21 cellular contexts compared by ENCODE assay signal in genomic region chr15:81037952-81038743, GRCh38.
"Had no signal": no experiment of that assay in that cellular context is flagged by ENCODE, and none has a peak within 500 bp of the region (broad histone marks: within the 10 kb centered on the region; RNA-seq: fewer than 3 reads in every experiment).

No MANE protein-coding gene starts in this region.

- H3K27me3 ChIP-seq: cardiac muscle cell, foreskin keratinocyte, neural progenitor cell had no signal

- H3K36me3 Mint-ChIP-seq: activated naive CD4-positive, alpha-beta T cell treated with anti-CD3 and anti-CD28 coated beads, Interleukin-2, amount 10 ng/mL, durations not matched to agents 7 days and 5 days; naive B cell; neural progenitor cell; type B pancreatic cell; WTC11 had no signal

- H3K9me3 ChIP-seq: thoracic aorta had no signal

- H3K4me1 ChIP-seq: foreskin keratinocyte, neural progenitor cell had no signal

- FAIRE-seq: islet of Langerhans had no signal

- H3K4me3 ChIP-seq: cardiac muscle cell, lung, neural progenitor cell, thoracic aorta had no signal

- H3K27ac Mint-ChIP-seq: endodermal cell, neural progenitor cell, progenitor cell of endocrine pancreas, type B pancreatic cell, WTC11 had no signal

- ATAC-seq: WTC11 had no signal

- H3K4me3 Mint-ChIP-seq: activated naive CD4-positive, alpha-beta T cell treated with anti-CD3 and anti-CD28 coated beads, Interleukin-2, amount 10 ng/mL, durations not matched to agents 7 days and 5 days; endodermal cell; naive B cell; neural progenitor cell; type B pancreatic cell; WTC11 had no signal

- H3K9me3 Mint-ChIP-seq: activated naive CD4-positive, alpha-beta T cell treated with anti-CD3 and anti-CD28 coated beads, Interleukin-2, amount 10 ng/mL, durations not matched to agents 7 days and 5 days; endodermal cell; naive B cell; neural progenitor cell; type B pancreatic cell; WTC11 had no signal

- H3K4me1 Mint-ChIP-seq: endodermal cell, neural progenitor cell, WTC11 had no signal

- H2AFZ ChIP-seq: neural progenitor cell had no signal

- H3K27ac ChIP-seq: cardiac muscle cell, foreskin keratinocyte, neural progenitor cell, thoracic aorta had no signal

- H3K27me3 Mint-ChIP-seq: activated naive CD4-positive, alpha-beta T cell treated with anti-CD3 and anti-CD28 coated beads, Interleukin-2, amount 10 ng/mL, durations not matched to agents 7 days and 5 days; type B pancreatic cell had no signal

- H3K4me2 ChIP-seq: neural progenitor cell had no signal

- H3K9ac ChIP-seq: neural progenitor cell had no signal

- DNase-seq: activated CD4-positive, alpha-beta T cell treated with anti-CD3 and anti-CD28 coated beads, Interleukin-2, amount 50 U/mL, for 48 hours; activated effector memory CD4-positive, alpha-beta T cell treated with anti-CD3 and anti-CD28 coated beads, Interleukin-2, amount 50 U/mL, for 16 hours; activated naive CD4-positive, alpha-beta T cell treated with anti-CD3 and anti-CD28 coated beads, Interleukin-2, amount 10 ng/mL, durations not matched to agents 7 days and 5 days; amygdala; cortex of kidney; endodermal cell; hypothalamus; naive B cell; retina; stimulated activated CD4-positive, alpha-beta T cell treated with anti-CD3 and anti-CD28 coated beads, Interleukin-4, amount 100 ng/mL, for 24 hours; stimulated activated naive CD4-positive, alpha-beta T cell treated with Interleukin-2 at 50 U/mL for 16 hours; T1000 had no signal

- H3K36me3 ChIP-seq: cardiac muscle cell, neural progenitor cell, thoracic aorta had no signal
